ENCODE assay signal across 12 cellular contexts in the genomic region with DNA sequence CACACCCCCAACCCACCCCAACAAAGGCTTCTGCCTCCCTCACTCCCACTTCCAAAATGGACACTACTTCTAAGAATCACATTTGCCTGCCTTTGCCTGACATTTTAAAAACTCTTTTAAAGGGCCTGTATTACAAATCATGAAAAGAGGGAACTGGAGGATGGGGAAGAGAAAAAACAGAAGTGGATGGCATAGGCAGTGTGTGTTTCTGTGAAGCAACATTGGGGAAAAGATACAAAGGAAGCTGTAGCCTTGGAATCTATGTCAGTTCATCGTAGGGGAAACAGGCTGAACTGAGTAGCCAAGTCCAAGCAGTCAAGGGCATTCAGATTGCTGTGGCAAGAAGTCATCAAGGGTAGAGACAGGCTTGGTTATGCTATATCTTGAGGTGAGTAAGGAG.
DNase-seq lines count a peak whose midpoint lies in the region; ATAC-seq and TF ChIP-seq lines count a peak whose summit lies in the region.
"Had no signal": no experiment of that assay in that cellular context is flagged by ENCODE, and none has a peak within 500 bp of the region (broad histone marks: within the 10 kb centered on the region; RNA-seq: fewer than 3 reads in every experiment).

No MANE protein-coding gene starts in this region.

- CTCF ChIA-PET in activated CD8-positive, alpha-beta memory T cell treated with anti-CD3 and anti-CD28 coated beads, Interleukin-2, amount 10 ng/mL, durations not matched to agents 7 days and 5 days (lab: Charles Lee): no interaction called here

- no peak overlapping the region for H3K4me3 Mint-ChIP-seq in activated CD8-positive, alpha-beta memory T cell treated with anti-CD3 and anti-CD28 coated beads, Interleukin-2, amount 10 ng/mL, durations not matched to agents 7 days and 5 days
- H3K4me3 Mint-ChIP-seq in type B pancreatic cell: no peak overlapping the region
- H3K4me3 Mint-ChIP-seq: neural progenitor cell had no signal

- H3K36me3 Mint-ChIP-seq in activated CD8-positive, alpha-beta memory T cell treated with anti-CD3 and anti-CD28 coated beads, Interleukin-2, amount 10 ng/mL, durations not matched to agents 7 days and 5 days: peaks cover 13% of the 10 kb centered on the region
- H3K36me3 Mint-ChIP-seq in type B pancreatic cell: no peaks in the 10 kb centered on the region
- H3K36me3 Mint-ChIP-seq: neural progenitor cell had no signal

- H3K27me3 ChIP-seq in brain microvascular endothelial cell (replicated peaks): no peaks in the 10 kb centered on the region
- no peaks in the 10 kb centered on the region for H3K27me3 ChIP-seq in mesendoderm (ENCODE audit: insufficient read depth, low read length, poor library complexity)
- H3K27me3 ChIP-seq: neural progenitor cell, Peyer's patch, testis had no signal

- no peak for ATAC-seq in activated CD8-positive, alpha-beta memory T cell treated with anti-CD3 and anti-CD28 coated beads, Interleukin-2, amount 10 ng/mL, durations not matched to agents 7 days and 5 days
- ATAC-seq in esophagus mucosa: peak; percentile 10

- no peak overlapping the region for H3K4me3 ChIP-seq in NB4 (ENCODE audit: low read depth, low read length)
- H3K4me3 ChIP-seq in brain microvascular endothelial cell (ENCODE audit: low read depth, low read length): no peak overlapping the region
- no peak overlapping the region for H3K4me3 ChIP-seq in mesendoderm (ENCODE audit: low read length)
- H3K4me3 ChIP-seq: neural progenitor cell, Peyer's patch, testis had no signal

- DNase-seq in activated CD8-positive, alpha-beta memory T cell treated with anti-CD3 and anti-CD28 coated beads, Interleukin-2, amount 10 ng/mL, durations not matched to agents 7 days and 5 days: no peak
- no peak for DNase-seq in activated CD8-positive, alpha-beta memory T cell treated with anti-CD3 and anti-CD28 coated beads, Interleukin-2, amount 50 U/mL, for 4 hours
- DNase-seq in NB4 (ENCODE audit: low read depth) (peak; percentile 46), pons (ENCODE audit: low spot score) (peak; percentile 71), brain microvascular endothelial cell (no peak), mesendoderm (no peak), type B pancreatic cell (ENCODE audit: extremely low spot score, unreplicated experiment) (no peak)
- DNase-seq: kidney, Peyer's patch, testis had no signal

- no peaks in the 10 kb centered on the region for H3K79me2 ChIP-seq in mesendoderm (ENCODE audit: control insufficient read depth, insufficient read depth, low read length)

- no peak overlapping the region for H3K9ac ChIP-seq in mesendoderm (ENCODE audit: low read length)
- H3K9ac ChIP-seq: neural progenitor cell had no signal

- peaks cover 6% of the 10 kb centered on the region for H3K9me3 Mint-ChIP-seq in activated CD8-positive, alpha-beta memory T cell treated with anti-CD3 and anti-CD28 coated beads, Interleukin-2, amount 10 ng/mL, durations not matched to agents 7 days and 5 days (ENCODE audit: low read depth)
- peaks cover 7% of the 10 kb centered on the region for H3K9me3 Mint-ChIP-seq in type B pancreatic cell

- no peak overlapping the region for H2BK5ac ChIP-seq in mesendoderm (ENCODE audit: low read length)

- H3K4ac ChIP-seq in mesendoderm (ENCODE audit: low read depth, low read length): no peak overlapping the region

- peak overlapping the region; percentile 22 for H3K27ac Mint-ChIP-seq in activated CD8-positive, alpha-beta memory T cell treated with anti-CD3 and anti-CD28 coated beads, Interleukin-2, amount 10 ng/mL, durations not matched to agents 7 days and 5 days
- no peak overlapping the region for H3K27ac Mint-ChIP-seq in type B pancreatic cell
- H3K27ac Mint-ChIP-seq: neural progenitor cell had no signal

- in situ Hi-C loops in brain microvascular endothelial cell (cut with HindIII; ENCODE audit: low pct_ligation_motif_present, low sequenced_read_pairs): no loop called here

- TF ChIP-seq CTCF in NB4 (IDR thresholded peaks at IDR 0.05; ENCODE audit: low read depth, low read length) (no peak), brain microvascular endothelial cell (IDR thresholded peaks at IDR 0.05; ENCODE audit: low read depth, low read length, missing control alignments) (no peak), type B pancreatic cell (conservative IDR thresholded peaks at IDR 0.05) (no peak)

- H3K4me1 ChIP-seq in mesendoderm (ENCODE audit: control insufficient read depth, low read depth, low read length): no peaks in the 10 kb centered on the region
- H3K4me1 ChIP-seq: neural progenitor cell, testis had no signal

- H3K27ac ChIP-seq in brain microvascular endothelial cell: no peak overlapping the region
- no peak overlapping the region for H3K27ac ChIP-seq in mesendoderm (ENCODE audit: low read depth, low read length)
- H3K27ac ChIP-seq: neural progenitor cell, testis had no signal

- H2BK120ac ChIP-seq in mesendoderm (ENCODE audit: low read depth, low read length): no peak overlapping the region

- no peak overlapping the region for H2AK5ac ChIP-seq in mesendoderm (ENCODE audit: low read length)

- no peaks in the 10 kb centered on the region for H3K27me3 Mint-ChIP-seq in activated CD8-positive, alpha-beta memory T cell treated with anti-CD3 and anti-CD28 coated beads, Interleukin-2, amount 10 ng/mL, durations not matched to agents 7 days and 5 days
- H3K27me3 Mint-ChIP-seq in type B pancreatic cell: no peaks in the 10 kb centered on the region

- no peak overlapping the region for H3K23ac ChIP-seq in mesendoderm (ENCODE audit: low read length)

- no peak overlapping the region for H4K8ac ChIP-seq in mesendoderm (ENCODE audit: low read depth, low read length)

- H3K56ac ChIP-seq in mesendoderm (ENCODE audit: low read length): no peak overlapping the region

- H3K36me3 ChIP-seq in brain microvascular endothelial cell (replicated peaks) (no peaks in the 10 kb centered on the region), mesendoderm (ENCODE audit: control insufficient read depth, insufficient read depth, low read length) (no peaks in the 10 kb centered on the region)
- H3K36me3 ChIP-seq: neural progenitor cell, Peyer's patch had no signal

- no peak overlapping the region for H2BK15ac ChIP-seq in mesendoderm (replicated peaks; ENCODE audit: low read depth)

- H3K4me2 ChIP-seq in mesendoderm (ENCODE audit: low read length): no peak overlapping the region
- H3K4me2 ChIP-seq: neural progenitor cell had no signal

- H3K79me1 ChIP-seq in mesendoderm (ENCODE audit: low read length): no peaks in the 10 kb centered on the region

- no peak overlapping the region for H3K18ac ChIP-seq in mesendoderm (ENCODE audit: low read length)

- H3K4me1 Mint-ChIP-seq in activated CD8-positive, alpha-beta memory T cell treated with anti-CD3 and anti-CD28 coated beads, Interleukin-2, amount 10 ng/mL, durations not matched to agents 7 days and 5 days: peaks cover 22% of the 10 kb centered on the region
- H3K4me1 Mint-ChIP-seq in type B pancreatic cell (ENCODE audit: unreplicated experiment): peaks cover 10% of the 10 kb centered on the region

- no peak for TF ChIP-seq POLR2A in NB4 (IDR thresholded peaks at IDR 0.05; ENCODE audit: extremely low read depth, insufficient read length)

- WGBS in mesendoderm (ENCODE audit: extremely low coverage, insufficient coverage, low lambda C conversion rate): no CpG with 5 or more reads among the region's 1 CpG

- H4K5ac ChIP-seq in mesendoderm (ENCODE audit: low read length): no peak overlapping the region

Comparison
In these comparisons a context has a peak if more than half of its experiments do, and no peak if none do; other contexts are left out.
1. DNase-seq: peak in NB4 (single experiment) and pons (single experiment); none in activated CD8-positive, alpha-beta memory T cell treated with anti-CD3 and anti-CD28 coated beads, Interleukin-2, amount 10 ng/mL, durations not matched to agents 7 days and 5 days (single experiment), activated CD8-positive, alpha-beta memory T cell treated with anti-CD3 and anti-CD28 coated beads, Interleukin-2, amount 50 U/mL, for 4 hours (single experiment), brain microvascular endothelial cell (single experiment), mesendoderm (single experiment) and type B pancreatic cell (single experiment).